ENCODE assay signal across 9 cellular contexts in genomic region chr11:12841946-12842630, GRCh38.
A peak's percentile ranks its signal among the peaks of the same experiment; 100 is the strongest.
DNase-seq lines count a peak whose midpoint lies in the region; ATAC-seq, FAIRE-seq and TF ChIP-seq lines count a peak whose summit lies in the region.
"Had no signal": no experiment of that assay in that cellular context is flagged by ENCODE, and none has a peak within 500 bp of the region (broad histone marks: within the 10 kb centered on the region; RNA-seq: fewer than 3 reads in every experiment).

No MANE protein-coding gene starts in this region.

- H3K4me3 ChIP-seq in KMS-11 (IDR thresholded peaks at IDR 0.05; ENCODE audit: insufficient read depth, low read depth, low read length) = no peak overlapping the region
- no peak overlapping the region for H3K4me3 ChIP-seq in lower lobe of right lung
- no peak overlapping the region for H3K4me3 ChIP-seq in CD8-positive, alpha-beta memory T cell (ENCODE audit: low read length)

- ATAC-seq in lower lobe of right lung = peak; percentile 77

- H2AFZ ChIP-seq in KMS-11 (ENCODE audit: low read depth) = no peak overlapping the region

- DNase-seq in DMS153 treated with DMSO at 0.1 percent for 48 hours (lab: John Stamatoyannopoulos, UW; ENCODE audit: unreplicated experiment) = peak; percentile 71
- peak; percentile 90 for DNase-seq in amniotic epithelial cell (ENCODE audit: low read depth)
- no peak for DNase-seq in lower lobe of right lung
- no peak for DNase-seq in NCI-H187 treated with DMSO at 0.1 percent for 48 hours (lab: John Stamatoyannopoulos, UW)
- DNase-seq in activated CD8-positive, alpha-beta memory T cell treated with anti-CD3 and anti-CD28 coated beads, Interleukin-2, amount 50 U/mL, for 4 hours = no peak
- DNase-seq in CD8-positive, alpha-beta memory T cell = no peak
- DNase-seq in GM12891 (ENCODE audit: insufficient read length, low spot score) = no peak

- no peaks in the 10 kb centered on the region for H4K20me1 ChIP-seq in KMS-11 (ENCODE audit: insufficient read depth)

- TF ChIP-seq CTCF in KMS-11 (conservative IDR thresholded peaks at IDR 0.05; ENCODE audit: low read depth, low read length) (no peak), lower lobe of right lung (IDR thresholded peaks at IDR 0.05) (no peak)

- no peaks in the 10 kb centered on the region for H3K36me3 ChIP-seq in KMS-11 (ENCODE audit: insufficient read depth)
- H3K36me3 ChIP-seq in lower lobe of right lung = no peaks in the 10 kb centered on the region
- H3K36me3 ChIP-seq in CD8-positive, alpha-beta memory T cell (ENCODE audit: insufficient read depth, low read length) = no peaks in the 10 kb centered on the region

- no peak overlapping the region for H3K27ac ChIP-seq in KMS-11
- peak overlapping the region; percentile 46 for H3K27ac ChIP-seq in lower lobe of right lung
- H3K27ac ChIP-seq in CD8-positive, alpha-beta memory T cell (ENCODE audit: low read depth, low read length) = no peak overlapping the region

- H3K4me1 ChIP-seq in KMS-11 (ENCODE audit: low read depth, poor library complexity, severe bottlenecking) (peaks cover 73% of the 10 kb centered on the region), lower lobe of right lung (peaks cover 23% of the 10 kb centered on the region)
- no peaks in the 10 kb centered on the region for H3K4me1 ChIP-seq in CD8-positive, alpha-beta memory T cell (ENCODE audit: insufficient read depth, low read length)

- no peaks in the 10 kb centered on the region for H3K9me3 Mint-ChIP-seq in CD8-positive, alpha-beta memory T cell
- H3K9me3 Mint-ChIP-seq: dendritic cell treated with granulocyte-macrophage colony-stimulating factor and Interleukin-4, amounts not matched to agents 40 ng/mL and 50 ng/mL, for 4 days had no signal

- peaks cover 3 to 13% (median 4%) of the 10 kb centered on the region in 3 donors for H3K4me1 Mint-ChIP-seq in CD8-positive, alpha-beta memory T cell

- intact Hi-C loops in lower lobe of right lung (cut with DNase I) = no loop called here

- peak overlapping the region; percentile 38; the same call in 1 of the 2 replicates for H3K4me2 ChIP-seq in KMS-11

- POLR2A ChIA-PET in CD8-positive, alpha-beta memory T cell (lab: Charles Lee) = no interaction called here

- FAIRE-seq in GM12891 (lab: Jason Lieb, UNC) = no peak

- no peak overlapping the region for H3K4me3 Mint-ChIP-seq in CD8-positive, alpha-beta memory T cell
- H3K4me3 Mint-ChIP-seq: dendritic cell treated with granulocyte-macrophage colony-stimulating factor and Interleukin-4, amounts not matched to agents 40 ng/mL and 50 ng/mL, for 4 days had no signal

- CTCF ChIA-PET in CD8-positive, alpha-beta memory T cell (lab: Charles Lee) = no interaction called here

- H3K9me3 ChIP-seq in lower lobe of right lung = no peaks in the 10 kb centered on the region
- H3K9me3 ChIP-seq in CD8-positive, alpha-beta memory T cell (ENCODE audit: low read length) = no peaks in the 10 kb centered on the region

- no peak overlapping the region for H3K27ac Mint-ChIP-seq in CD8-positive, alpha-beta memory T cell
- H3K27ac Mint-ChIP-seq: dendritic cell treated with granulocyte-macrophage colony-stimulating factor and Interleukin-4, amounts not matched to agents 40 ng/mL and 50 ng/mL, for 4 days had no signal

- H3K27me3 ChIP-seq in KMS-11 (ENCODE audit: insufficient read depth, low read depth) (no peaks in the 10 kb centered on the region), lower lobe of right lung (ENCODE audit: low read depth) (no peaks in the 10 kb centered on the region)
- no peaks in the 10 kb centered on the region for H3K27me3 ChIP-seq in CD8-positive, alpha-beta memory T cell (ENCODE audit: insufficient read depth, low read length, poor library complexity, severe bottlenecking)

- H3K36me3 Mint-ChIP-seq in CD8-positive, alpha-beta memory T cell = peaks cover 0 to 1% (median 0%) of the 10 kb centered on the region in 3 donors

- no peak overlapping the region for H3K9ac ChIP-seq in KMS-11

- no peak for TF ChIP-seq POLR2A in GM12891 (IDR thresholded peaks at IDR 0.05; ENCODE audit: low read depth, low read length)

- peaks cover 5 to 23% of the 10 kb centered on the region in 2 donors for H3K27me3 Mint-ChIP-seq in CD8-positive, alpha-beta memory T cell

- H3K79me2 ChIP-seq in KMS-11 (ENCODE audit: insufficient read depth, low read depth) = peaks cover 55% of the 10 kb centered on the region

TF ChIP-seq in GM12891, 5 proteins besides CTCF, POLR2A, EP300 and RAD21:
- TF ChIP-seq POU2F2 (IDR thresholded peaks at IDR 0.05; ENCODE audit: low read depth, low read length) (no peak), POLR2AphosphoS5 (IDR thresholded peaks at IDR 0.05; ENCODE audit: low read depth, low read length) (no peak), SPI1 (IDR thresholded peaks at IDR 0.05; ENCODE audit: low read depth, low read length) (no peak), TAF1 (IDR thresholded peaks at IDR 0.05; ENCODE audit: low read depth, low read length) (no peak), PAX5 (IDR thresholded peaks at IDR 0.05; ENCODE audit: insufficient read depth, low read length, severe bottlenecking) (no peak)

Comparison
In these comparisons a context has a peak if more than half of its experiments do, and no peak if none do; other contexts are left out.
1. DNase-seq: peak in DMS153 treated with DMSO at 0.1 percent for 48 hours (single experiment) and amniotic epithelial cell (single experiment); none in lower lobe of right lung (single experiment), NCI-H187 treated with DMSO at 0.1 percent for 48 hours (single experiment), activated CD8-positive, alpha-beta memory T cell treated with anti-CD3 and anti-CD28 coated beads, Interleukin-2, amount 50 U/mL, for 4 hours (single experiment), CD8-positive, alpha-beta memory T cell (0 of 5) and GM12891 (single experiment).